Comparison of ENCODE assay signal across 2 cellular contexts in genomic region chr2:2744958-2745715, GRCh38.
TF ChIP-seq lines count a peak whose summit lies in the region.

No MANE protein-coding gene starts in this region.

TF ChIP-seq in HepG2, 621 proteins besides CTCF, POLR2A, EP300 and RAD21 (continued from another document):
- TF ChIP-seq MNT (IDR thresholded peaks at IDR 0.05): peak; percentile 70
- no peak for TF ChIP-seq ZNF367 (CRISPR knock-in tag; IDR thresholded peaks at IDR 0.05; ENCODE audit: borderline replicate concordance)
- TF ChIP-seq THYN1 (CRISPR knock-in tag; IDR thresholded peaks at IDR 0.05; ENCODE audit: borderline replicate concordance, low read depth): no peak
- no peak for TF ChIP-seq MEF2D (CRISPR knock-in tag; IDR thresholded peaks at IDR 0.05)

TF ChIP-seq in H1, 55 proteins besides CTCF, POLR2A, EP300 and RAD21:
- TF ChIP-seq MAX (IDR thresholded peaks at IDR 0.05) (no peak), NANOG (IDR thresholded peaks at IDR 0.05; ENCODE audit: insufficient read depth, low read depth, low read length, poor library complexity, severe bottlenecking) (no peak), KDM4A (IDR thresholded peaks at IDR 0.05; ENCODE audit: low read depth, low read length, severe bottlenecking) (no peak), SUZ12 (IDR thresholded peaks at IDR 0.05; ENCODE audit: low read length) (no peak), BCL11A (IDR thresholded peaks at IDR 0.05; ENCODE audit: low read depth in 2 of 2, low read length in 2 of 2) (no peak), RXRA (IDR thresholded peaks at IDR 0.05; ENCODE audit: insufficient read depth, low read depth, low read length) (no peak), YY1 (IDR thresholded peaks at IDR 0.05; ENCODE audit: low read depth, low read length) (no peak), SIN3A (conservative IDR thresholded peaks at IDR 0.05 in 1 of 2, IDR thresholded peaks at IDR 0.05 in 1 of 2; ENCODE audit: low read depth in 1 of 2, low read length in 2 of 2) (no peak), RFX5 (IDR thresholded peaks at IDR 0.05; ENCODE audit: borderline replicate concordance, low read depth, low read length) (no peak), CHD1 (IDR thresholded peaks at IDR 0.05; ENCODE audit: low read depth, low read length) (no peak), BRCA1 (IDR thresholded peaks at IDR 0.05; ENCODE audit: low read depth, low read length) (no peak), SP2 (IDR thresholded peaks at IDR 0.05; ENCODE audit: low read length) (no peak), SIRT6 (IDR thresholded peaks at IDR 0.05; ENCODE audit: low read length) (no peak), ATF3 (IDR thresholded peaks at IDR 0.05; ENCODE audit: insufficient read depth, low read depth, low read length) (no peak)
